12 cellular contexts compared by ENCODE assay signal in the genomic region with DNA sequence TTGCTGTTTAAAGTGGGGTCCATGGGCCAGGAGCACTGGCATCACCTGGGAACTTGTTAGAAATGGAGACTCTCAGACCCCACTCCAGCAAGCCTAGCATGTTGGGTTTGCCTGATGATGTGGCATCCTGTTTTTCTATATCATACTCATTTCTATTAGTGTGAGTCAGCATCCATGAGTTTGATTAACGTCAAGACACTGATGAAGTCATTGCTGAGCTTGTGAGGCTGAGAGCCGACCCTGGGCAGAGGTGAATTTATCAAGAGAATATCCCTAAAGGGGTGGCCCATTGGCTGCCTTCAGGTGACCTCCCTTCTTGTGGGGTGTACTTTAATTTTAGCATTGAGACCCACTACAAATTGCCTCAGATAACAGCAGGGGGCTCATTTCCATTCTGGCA. TPM values are rescaled to one million over a fixed set of nuclear protein-coding genes. Genes with fewer than 3 reads are reported as not detected.
A peak's percentile ranks its signal among the peaks of the same experiment; 100 is the strongest.
DNase-seq lines count a peak whose midpoint lies in the region; ATAC-seq and TF ChIP-seq lines count a peak whose summit lies in the region.
"Had no signal": no experiment of that assay in that cellular context is flagged by ENCODE, and none has a peak within 500 bp of the region (broad histone marks: within the 10 kb centered on the region; RNA-seq: fewer than 3 reads in every experiment).

No MANE protein-coding gene starts in this region.

- no peak for TF ChIP-seq CTCF in foreskin fibroblast (IDR thresholded peaks at IDR 0.05; ENCODE audit: low read depth, low read length)
- no peak for TF ChIP-seq CTCF in GM10266 (IDR thresholded peaks at IDR 0.05; ENCODE audit: control insufficient read depth, insufficient read depth, low read depth, missing control alignments)

- no peak overlapping the region for H3K27ac Mint-ChIP-seq in natural killer cell treated with Interleukin-12 subunit alpha and Interleukin-12 subunit beta and Interleukin-15 and Interleukin-18, amount 100 ng/mL, for 72 hours

- no peaks in the 10 kb centered on the region for H3K36me3 Mint-ChIP-seq in activated T-cell treated with anti-CD3 and anti-CD28 coated beads, Interleukin-2, amount 50 U/mL, for 4 hours (ENCODE audit: insufficient read depth)
- H3K36me3 Mint-ChIP-seq in natural killer cell treated with Interleukin-12 subunit alpha and Interleukin-12 subunit beta and Interleukin-15 and Interleukin-18, amount 100 ng/mL, for 72 hours, result no peaks in the 10 kb centered on the region

- peak; percentile 26 for DNase-seq in A172 (ENCODE audit: low spot score)
- DNase-seq in ELR (ENCODE audit: low read depth), result peak; percentile 92
- no peak for DNase-seq in activated T-cell treated with anti-CD3 and anti-CD28 coated beads, Interleukin-2, amount 50 U/mL, for 4 hours
- DNase-seq in foreskin fibroblast, result peak; percentile 72 to 77
- DNase-seq in NCI-H1436 (lab: John Stamatoyannopoulos, UW), result no peak
- DNase-seq in natural killer cell treated with Interleukin-12 subunit alpha and Interleukin-12 subunit beta and Interleukin-15 and Interleukin-18, amount 100 ng/mL, for 72 hours (ENCODE audit: low spot score), result no peak
- no peak for DNase-seq in GM10266 (ENCODE audit: extremely low spot score)
- DNase-seq: cortex of kidney, NCI-H1048, NCI-H69 had no signal

- H3K4me3 ChIP-seq in foreskin fibroblast (ENCODE audit: low read depth in 1 of 2, low read length in 2 of 2), result no peak overlapping the region
- H3K4me3 ChIP-seq: thoracic aorta had no signal

- no peaks in the 10 kb centered on the region for H3K4me1 Mint-ChIP-seq in activated T-cell treated with anti-CD3 and anti-CD28 coated beads, Interleukin-2, amount 50 U/mL, for 4 hours (ENCODE audit: low read depth)
- no peaks in the 10 kb centered on the region for H3K4me1 Mint-ChIP-seq in natural killer cell treated with Interleukin-12 subunit alpha and Interleukin-12 subunit beta and Interleukin-15 and Interleukin-18, amount 100 ng/mL, for 72 hours (ENCODE audit: low read depth in 2 of 2)

- no peak overlapping the region for H3K4me3 Mint-ChIP-seq in activated T-cell treated with anti-CD3 and anti-CD28 coated beads, Interleukin-2, amount 50 U/mL, for 4 hours
- no peak overlapping the region for H3K4me3 Mint-ChIP-seq in natural killer cell treated with Interleukin-12 subunit alpha and Interleukin-12 subunit beta and Interleukin-15 and Interleukin-18, amount 100 ng/mL, for 72 hours

- peak; percentile 67 to 80 for ATAC-seq in activated T-cell treated with anti-CD3 and anti-CD28 coated beads, Interleukin-2, amount 50 U/mL, for 4 hours
- no peak for ATAC-seq in natural killer cell treated with Interleukin-12 subunit alpha and Interleukin-12 subunit beta and Interleukin-15 and Interleukin-18, amount 100 ng/mL, for 72 hours
- no peak for ATAC-seq in GM21619 (IDR thresholded peaks at IDR 0.05; ENCODE audit: unreplicated experiment)

- H3K9me3 Mint-ChIP-seq in activated T-cell treated with anti-CD3 and anti-CD28 coated beads, Interleukin-2, amount 50 U/mL, for 4 hours, result no peaks in the 10 kb centered on the region
- no peaks in the 10 kb centered on the region for H3K9me3 Mint-ChIP-seq in natural killer cell treated with Interleukin-12 subunit alpha and Interleukin-12 subunit beta and Interleukin-15 and Interleukin-18, amount 100 ng/mL, for 72 hours

- peaks cover 8% of the 10 kb centered on the region for H3K27me3 Mint-ChIP-seq in activated T-cell treated with anti-CD3 and anti-CD28 coated beads, Interleukin-2, amount 50 U/mL, for 4 hours (ENCODE audit: low read depth)
- H3K27me3 Mint-ChIP-seq in natural killer cell treated with Interleukin-12 subunit alpha and Interleukin-12 subunit beta and Interleukin-15 and Interleukin-18, amount 100 ng/mL, for 72 hours, result no peaks in the 10 kb centered on the region

RNA-seq across cellular contexts. Expression of a gene that starts 43.4 kb away (rescaled TPM):
- total RNA-seq in A172 (2014; rRNA removed; shearing (Covaris generic)), result 0.60 and 1.3 TPM in 2 replicates
- total RNA-seq in activated T-cell treated with anti-CD3 and anti-CD28 coated beads, Interleukin-2, amount 50 U/mL, for 4 hours, result 1 to 10 TPM in 2 of 3 donors, under 1 TPM in 1; 0.61 to 1.8 (median 1.4) TPM
- total RNA-seq in natural killer cell treated with Interleukin-12 subunit alpha and Interleukin-12 subunit beta and Interleukin-15 and Interleukin-18, amount 100 ng/mL, for 72 hours, result 1 to 10 TPM in 1 of 2 donors, under 1 TPM in 1; 0.76 to 2.0 TPM

Comparison
In these comparisons a context has a peak if more than half of its experiments do, and no peak if none do; other contexts are left out.
1. DNase-seq: peak in A172 (single experiment), ELR (single experiment) and foreskin fibroblast (2 of 2); none in activated T-cell treated with anti-CD3 and anti-CD28 coated beads, Interleukin-2, amount 50 U/mL, for 4 hours (single experiment), NCI-H1436 (single experiment), natural killer cell treated with Interleukin-12 subunit alpha and Interleukin-12 subunit beta and Interleukin-15 and Interleukin-18, amount 100 ng/mL, for 72 hours (single experiment) and GM10266 (single experiment).
2. ATAC-seq: peak in activated T-cell treated with anti-CD3 and anti-CD28 coated beads, Interleukin-2, amount 50 U/mL, for 4 hours (2 of 2); none in natural killer cell treated with Interleukin-12 subunit alpha and Interleukin-12 subunit beta and Interleukin-15 and Interleukin-18, amount 100 ng/mL, for 72 hours (0 of 2) and GM21619 (single experiment).